ENCODE assay signal across 8 cellular contexts in the genomic region with DNA sequence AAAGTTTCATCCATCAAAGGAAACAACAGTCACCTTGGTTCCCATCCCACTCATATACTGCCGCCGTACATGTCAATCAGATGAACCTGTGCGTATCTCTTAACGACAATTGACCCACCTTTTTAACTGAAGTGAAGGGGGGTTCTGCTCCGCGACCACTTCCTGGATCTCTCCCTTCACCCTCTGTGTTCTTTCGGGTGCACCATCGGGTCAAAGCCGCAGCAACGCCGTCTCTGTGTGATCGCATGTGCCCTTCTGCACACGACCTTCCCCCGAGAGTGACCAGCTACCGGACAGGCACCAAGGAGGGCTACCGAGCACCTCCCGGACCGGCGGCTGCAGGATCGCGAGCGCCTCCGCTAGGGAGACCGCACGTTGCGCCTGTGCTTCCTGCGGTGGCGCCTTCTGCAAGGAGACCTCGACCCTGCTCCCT. TPM values are rescaled to one million over a fixed set of nuclear protein-coding genes. Genes with fewer than 3 reads are reported as not detected.
DNase-seq lines count a peak whose midpoint lies in the region; ATAC-seq, FAIRE-seq and TF ChIP-seq lines count a peak whose summit lies in the region.
"Not testable (repeated sequence)": the region's sequence is repeated elsewhere in the genome, so short reads cannot be mapped to it uniquely, and the experiment has no call there.

No MANE protein-coding gene starts in this region.

- H3K9me2 ChIP-seq in OCI-LY7 (ENCODE audit: insufficient read depth, low read length), result not testable (repeated sequence)

- not testable (repeated sequence) for H3K36me3 Mint-ChIP-seq in activated T-cell treated with anti-CD3 and anti-CD28 coated beads, Interleukin-2, amount 50 U/mL, for 72 hours (ENCODE audit: insufficient read depth in 2 of 2)

- H4K20me1 ChIP-seq in OCI-LY7 (ENCODE audit: insufficient read depth, low read length), result not testable (repeated sequence)

- H3K27me3 Mint-ChIP-seq in activated T-cell treated with anti-CD3 and anti-CD28 coated beads, Interleukin-2, amount 50 U/mL, for 72 hours (ENCODE audit: low read depth), result not testable (repeated sequence)

- not testable (repeated sequence) for FAIRE-seq in A549 (lab: Jason Lieb, UNC)

- TF ChIP-seq CTCF in A549 (IDR thresholded peaks at IDR 0.05); left lung (IDR thresholded peaks at IDR 0.05); sigmoid colon (IDR thresholded peaks at IDR 0.05): not testable (repeated sequence)
- TF ChIP-seq CTCF in OCI-LY7 (conservative IDR thresholded peaks at IDR 0.05; ENCODE audit: low read length), result peak; percentile 32; the same call in 1 of the 2 replicates

- peaks cover 46% of the 10 kb centered on the region for H3K4me1 Mint-ChIP-seq in activated T-cell treated with anti-CD3 and anti-CD28 coated beads, Interleukin-2, amount 50 U/mL, for 72 hours (ENCODE audit: low read depth)

- H3K4me3 ChIP-seq in A549, result peak overlapping the region; percentile 59
- H3K4me3 ChIP-seq in OCI-LY7 (ENCODE audit: low read depth, low read length, poor library complexity, severe bottlenecking), result peak overlapping the region; percentile 83
- H3K4me3 ChIP-seq in endocrine pancreas (ENCODE audit: control insufficient read depth, insufficient read depth, low read length), result peak overlapping the region; percentile 83
- peak overlapping the region; percentile 56 to 93 for H3K4me3 ChIP-seq in left lung
- H3K4me3 ChIP-seq in sigmoid colon, result peak overlapping the region; percentile 43 to 96 (median 87)

- CTCF ChIA-PET in A549 (lab: Yijun Ruan, JAX); OCI-LY7 (lab: Charles Lee; ENCODE audit: unreplicated experiment): not testable (repeated sequence)

- peak overlapping the region; percentile 57 for H3K27ac Mint-ChIP-seq in activated T-cell treated with anti-CD3 and anti-CD28 coated beads, Interleukin-2, amount 50 U/mL, for 72 hours

- POLR2A ChIA-PET in A549 (lab: Yijun Ruan, JAX); OCI-LY7 (lab: Charles Lee): not testable (repeated sequence)

- H3K27me3 ChIP-seq in endocrine pancreas (ENCODE audit: control insufficient read depth, insufficient read depth, low read length); left lung; sigmoid colon: not testable (repeated sequence)

- TF ChIP-seq POLR2A in A549 (IDR thresholded peaks at IDR 0.05; ENCODE audit: low read length); sigmoid colon (IDR thresholded peaks at IDR 0.05): not testable (repeated sequence)

- H3K27ac ChIP-seq in A549 (peak overlapping the region in 1 of 2 experiments; percentile 57; a peak in 3 of 6 replicates), OCI-LY7 (ENCODE audit: low read depth, low read length, poor library complexity, severe bottlenecking) (peak overlapping the region; percentile 15), left lung (peak overlapping the region in 1 of 2 donors; percentile 57), sigmoid colon (peak overlapping the region in 2 of 4 donors; percentile 41 to 42)

- H3K36me3 ChIP-seq in OCI-LY7 (ENCODE audit: insufficient read depth, low read length); endocrine pancreas (ENCODE audit: control insufficient read depth, insufficient read depth, low read length); left lung: not testable (repeated sequence)
- peaks cover 0 to 11% (median 0%) of the 10 kb centered on the region in 4 donors for H3K36me3 ChIP-seq in sigmoid colon

- not testable (repeated sequence) for H3K9me3 Mint-ChIP-seq in activated T-cell treated with anti-CD3 and anti-CD28 coated beads, Interleukin-2, amount 50 U/mL, for 72 hours

- TF ChIP-seq EP300 in A549 (IDR thresholded peaks at IDR 0.05); sigmoid colon (IDR thresholded peaks at IDR 0.05): not testable (repeated sequence)

- H3K4me1 ChIP-seq in A549, result peaks cover 17% of the 10 kb centered on the region; the same call in 2 of the 3 replicates
- H3K4me1 ChIP-seq in OCI-LY7 (ENCODE audit: insufficient read depth, low read length, poor library complexity, severe bottlenecking), result peaks cover 19% of the 10 kb centered on the region
- H3K4me1 ChIP-seq in endocrine pancreas (ENCODE audit: control insufficient read depth, insufficient read depth, low read length), result not testable (repeated sequence)
- peaks cover 10 to 25% of the 10 kb centered on the region in 2 donors for H3K4me1 ChIP-seq in left lung
- H3K4me1 ChIP-seq in sigmoid colon, result peaks cover 0 to 29% (median 27%) of the 10 kb centered on the region in 4 donors

- peak overlapping the region; percentile 50 for H3K4me2 ChIP-seq in A549
- H3K4me2 ChIP-seq in OCI-LY7 (ENCODE audit: low read length), result peak overlapping the region; percentile 97

- peak overlapping the region; percentile 96 to 97 for H3K4me3 Mint-ChIP-seq in activated T-cell treated with anti-CD3 and anti-CD28 coated beads, Interleukin-2, amount 50 U/mL, for 72 hours

- intact Hi-C loops in OCI-LY7 (cut with micrococcal nuclease; ENCODE audit: unreplicated experiment), result loop anchor here (5.0 kb wide), 1 partner anchor 90 kb away; the partner anchor contains the start of gene RSRP1
- intact Hi-C loops in left lung (cut with DNase I); sigmoid colon (cut with DNase I): not testable (repeated sequence)

- H3K9me3 ChIP-seq in A549; OCI-LY7 (ENCODE audit: low read length); endocrine pancreas (ENCODE audit: control insufficient read depth, low read length); left lung; sigmoid colon: not testable (repeated sequence)

- DNase-seq in A549 (ENCODE audit: low read depth in 1 of 2, low spot score in 1 of 2); sigmoid colon: not testable (repeated sequence)
- peak; percentile 49 for DNase-seq in OCI-LY7 (ENCODE audit: low spot score)
- DNase-seq in activated T-cell treated with anti-CD3 and anti-CD28 coated beads, Interleukin-2, amount 50 U/mL, for 72 hours, result peak; percentile 36 to 50
- DNase-seq in left lung, result peak; percentile 57 to 89

- under 1% methylated on average over 13 of the region's 29 CpGs for WGBS in A549 (ENCODE audit: missing lambda C conversion rate)
- 0 to 1% methylated on average over 27 of the region's 29 CpGs for WGBS in sigmoid colon, 2 donors

- TSS peak; percentile 75 for BruUV-seq in OCI-LY7 (replicated peaks; lab: Mats Ljungman, UMichigan)

- ATAC-seq in A549 (peak; percentile 76 to 79), GM18909 (IDR thresholded peaks at IDR 0.05; ENCODE audit: poor library complexity, unreplicated experiment) (peak; percentile 26), HG03432 (IDR thresholded peaks at IDR 0.05; ENCODE audit: unreplicated experiment) (peak; percentile 28), left lung (peak; percentile 74)
- ATAC-seq in activated T-cell treated with anti-CD3 and anti-CD28 coated beads, Interleukin-2, amount 50 U/mL, for 72 hours (replicated peaks in 1 of 2), result peak; percentile 5 to 30

- peaks cover 38% of the 10 kb centered on the region for H3K79me2 ChIP-seq in OCI-LY7 (ENCODE audit: insufficient read depth, low read depth, low read length)

- TF ChIP-seq RAD21 in A549 (conservative IDR thresholded peaks at IDR 0.05 in 1 of 2, IDR thresholded peaks at IDR 0.05 in 1 of 2), result not testable (repeated sequence)

- H3K9ac ChIP-seq in endocrine pancreas (ENCODE audit: control insufficient read depth, insufficient read depth, low read length), result peak overlapping the region; percentile 77

- peak overlapping the region; percentile 17; the same call in 1 of the 2 replicates for H2AFZ ChIP-seq in OCI-LY7 (ENCODE audit: low read length)

RNA-seq across cellular contexts. Expression of gene TMEM50A, which starts 1.2 kb away (rescaled TPM):
- polyA plus RNA-seq in A549 (2011; rRNA removed) (85.4 and 128 TPM in 2 replicates), A549 (2017; fragmentation: RNase III; extraction: RNeasy Plus Mini Kit Qiagen cat#74134 plus additional on column Dnase treatment) (107 to 111 TPM (median 110 TPM) in 3 replicates), sigmoid colon (10 to 100 TPM; 38.1 to 60.7 (median 38.4) TPM)
- 36.6 and 40.5 TPM in 2 replicates for polyA plus RNA-seq in A549 (2012; cell fraction: cytosol; rRNA removed)
- 14.9 and 22.5 TPM in 2 replicates for polyA plus RNA-seq in A549 (2012; cell fraction: nucleus; rRNA removed)
- polyA minus RNA-seq in A549 (2011; rRNA and poly(A)+ RNA removed), result 14.0 and 15.6 TPM in 2 replicates
- 56.2 and 68.4 TPM in 2 replicates for total RNA-seq in OCI-LY7 (2014; rRNA removed; shearing (Covaris generic))
- total RNA-seq in OCI-LY7 (2022) (62.9 and 70.7 TPM in 2 replicates), left lung (100 to 1,000 TPM; 120 to 128 TPM), sigmoid colon (100 to 1,000 TPM in 3 of 4 donors, 10 to 100 TPM in 1; 55.0 to 153 (median 112) TPM)
- 100 to 1,000 TPM; 131 to 136 TPM for total RNA-seq in activated T-cell treated with anti-CD3 and anti-CD28 coated beads, Interleukin-2, amount 50 U/mL, for 72 hours

Comparison
In these comparisons a context has a peak if more than half of its experiments do, and no peak if none do; other contexts are left out.
1. ATAC-seq: peak in every context shown above with its lines; median percentile 78 in A549; 74 in left lung; 28 in HG03432; 26 in GM18909; 18 in activated T-cell treated with anti-CD3 and anti-CD28 coated beads, Interleukin-2, amount 50 U/mL, for 72 hours.